ENCODE assay signal across 2 cellular contexts in genomic region chr13:21054313-21054712, GRCh38.
A peak's percentile ranks its signal among the peaks of the same experiment; 100 is the strongest.
TF ChIP-seq lines count a peak whose summit lies in the region.

No MANE protein-coding gene starts in this region.

TF ChIP-seq in SK-N-SH, 30 proteins besides CTCF, POLR2A, EP300 and RAD21:
- TF ChIP-seq SIN3A (IDR thresholded peaks at IDR 0.05; ENCODE audit: borderline replicate concordance, low read depth, low read length) (no peak), ELF1 (IDR thresholded peaks at IDR 0.05) (no peak), YY1 (IDR thresholded peaks at IDR 0.05; ENCODE audit: low read depth) (no peak), USF2 (IDR thresholded peaks at IDR 0.05; ENCODE audit: borderline replicate concordance, low read depth, low read length) (no peak), TEAD4 (IDR thresholded peaks at IDR 0.05; ENCODE audit: borderline replicate concordance, insufficient read depth) (no peak), RXRA (IDR thresholded peaks at IDR 0.05; ENCODE audit: borderline replicate concordance, low read depth) (no peak), FOXJ3 (CRISPR knock-in tag; IDR thresholded peaks at IDR 0.05) (no peak), NFIC (IDR thresholded peaks at IDR 0.05; ENCODE audit: borderline replicate concordance) (no peak), MXI1 (IDR thresholded peaks at IDR 0.05; ENCODE audit: low read depth, low read length) (no peak), RCOR1 (IDR thresholded peaks at IDR 0.05; ENCODE audit: low read length) (no peak), IRF3 (IDR thresholded peaks at IDR 0.05; ENCODE audit: low read depth, low read length) (no peak), MAX (IDR thresholded peaks at IDR 0.05; ENCODE audit: low read depth) (no peak), FOXM1 (IDR thresholded peaks at IDR 0.05; ENCODE audit: low read depth) (no peak), NRF1 (IDR thresholded peaks at IDR 0.05; ENCODE audit: low read depth, low read length) (no peak), ZBTB33 (IDR thresholded peaks at IDR 0.05; ENCODE audit: borderline replicate concordance, low read depth) (no peak), JUND (IDR thresholded peaks at IDR 0.05) (no peak), CHD2 (IDR thresholded peaks at IDR 0.05; ENCODE audit: low read length, partially characterized antibody) (no peak), RFX5 (IDR thresholded peaks at IDR 0.05; ENCODE audit: low read length) (no peak), USF1 (IDR thresholded peaks at IDR 0.05; ENCODE audit: borderline replicate concordance, low read depth) (no peak)

TF ChIP-seq in HepG2, 621 proteins besides CTCF, POLR2A, EP300 and RAD21:
- TF ChIP-seq ZNF619 (CRISPR knock-in tag; IDR thresholded peaks at IDR 0.05) = no peak
- no peak for TF ChIP-seq ZNF318 (CRISPR knock-in tag; IDR thresholded peaks at IDR 0.05)
- TF ChIP-seq ZNF260 (CRISPR knock-in tag; IDR thresholded peaks at IDR 0.05; ENCODE audit: borderline replicate concordance, low read depth) = no peak
- TF ChIP-seq SAP130 (CRISPR knock-in tag; IDR thresholded peaks at IDR 0.05; ENCODE audit: low read depth) = 0 out of 2 replicates have a peak, but pooled peaks have one; percentile 11
- no peak for TF ChIP-seq ZNF317 (CRISPR knock-in tag; IDR thresholded peaks at IDR 0.05)
- no peak for TF ChIP-seq POGZ (CRISPR knock-in tag; IDR thresholded peaks at IDR 0.05)
- TF ChIP-seq ZNF256 (CRISPR knock-in tag; conservative IDR thresholded peaks at IDR 0.05) = no peak
- TF ChIP-seq FOXP4 (CRISPR knock-in tag; IDR thresholded peaks at IDR 0.05) = 0 out of 2 replicates have a peak, but pooled peaks have one; percentile 6
- TF ChIP-seq GATAD1 (CRISPR knock-in tag; IDR thresholded peaks at IDR 0.05) = no peak
- TF ChIP-seq HHEX (CRISPR knock-in tag; IDR thresholded peaks at IDR 0.05) = no peak
- no peak for TF ChIP-seq ZNF766 (CRISPR knock-in tag; IDR thresholded peaks at IDR 0.05; ENCODE audit: borderline replicate concordance)
- TF ChIP-seq RORA (CRISPR knock-in tag; IDR thresholded peaks at IDR 0.05) = no peak
- TF ChIP-seq ZNF646 (CRISPR knock-in tag; IDR thresholded peaks at IDR 0.05) = no peak
- no peak for TF ChIP-seq SP1 (IDR thresholded peaks at IDR 0.05)
- no peak for TF ChIP-seq SP1 (CRISPR knock-in tag; IDR thresholded peaks at IDR 0.05)
- peak; percentile 36; the same call in 1 of the 2 replicates for TF ChIP-seq HNF4G (IDR thresholded peaks at IDR 0.05; ENCODE audit: borderline replicate concordance, low read depth, low read length)
- no peak for TF ChIP-seq HNF4G (CRISPR knock-in tag; IDR thresholded peaks at IDR 0.05; ENCODE audit: borderline replicate concordance, low read depth)
- no peak for TF ChIP-seq ATF6 (CRISPR knock-in tag; conservative IDR thresholded peaks at IDR 0.05)
- TF ChIP-seq KDM5B (CRISPR knock-in tag; IDR thresholded peaks at IDR 0.05; ENCODE audit: borderline replicate concordance) = no peak
- no peak for TF ChIP-seq PHF20 (CRISPR knock-in tag; IDR thresholded peaks at IDR 0.05)
- no peak for TF ChIP-seq USF2 (IDR thresholded peaks at IDR 0.05; ENCODE audit: low read depth, low read length)
- TF ChIP-seq USF2 (CRISPR knock-in tag; IDR thresholded peaks at IDR 0.05; ENCODE audit: borderline replicate concordance) = no peak
- TF ChIP-seq SNAPC5 (CRISPR knock-in tag; IDR thresholded peaks at IDR 0.05; ENCODE audit: borderline replicate concordance) = no peak
